Comparison of ENCODE assay signal across 21 cellular contexts in genomic region chr9:109417585-109418544, GRCh38.
DNase-seq lines count a peak whose midpoint lies in the region; ATAC-seq and TF ChIP-seq lines count a peak whose summit lies in the region.
"Had no signal": no experiment of that assay in that cellular context is flagged by ENCODE, and none has a peak within 500 bp of the region (broad histone marks: within the 10 kb centered on the region; RNA-seq: fewer than 3 reads in every experiment).

No MANE protein-coding gene starts in this region.

- H3K9me3 ChIP-seq in left ventricle myocardium inferior (replicated peaks) (no peaks in the 10 kb centered on the region), aorta (ENCODE audit: control insufficient read depth, low read length) (no peaks in the 10 kb centered on the region)
- H3K9me3 ChIP-seq: BE2C, right lobe of liver had no signal

- H3K4me1 ChIP-seq in left ventricle myocardium inferior: peaks cover 59% of the 10 kb centered on the region
- peaks cover 0 to 2% of the 10 kb centered on the region in 2 donors for H3K4me1 ChIP-seq in aorta (ENCODE audit: control insufficient read depth in 1 of 2, insufficient read depth in 2 of 2, low read length in 2 of 2)
- H3K4me1 ChIP-seq: BE2C, right lobe of liver had no signal

- TF ChIP-seq POLR2A in NB4 (IDR thresholded peaks at IDR 0.05; ENCODE audit: extremely low read depth, insufficient read length): no peak

- intact Hi-C loops in Right ventricle myocardium superior (cut with DNase I) (no loop called here), cardiac septum (cut with DNase I) (no loop called here), left ventricle myocardium inferior (cut with micrococcal nuclease) (no loop called here), aorta (cut with DNase I) (no loop called here)

- TF ChIP-seq CTCF in NB4 (IDR thresholded peaks at IDR 0.05; ENCODE audit: low read depth, low read length): no peak
- TF ChIP-seq CTCF in left ventricle myocardium inferior (IDR thresholded peaks at IDR 0.05; ENCODE audit: borderline replicate concordance): no peak

- DNase-seq in Right ventricle myocardium superior: no peak
- DNase-seq in cardiac septum (ENCODE audit: low spot score): no peak
- DNase-seq in NB4 (ENCODE audit: low read depth): peak; percentile 71
- DNase-seq in left ventricle myocardium inferior: no peak
- DNase-seq in aorta: no peak
- DNase-seq: activated CD8-positive, alpha-beta memory T cell treated with anti-CD3 and anti-CD28 coated beads, Interleukin-2, amount 50 U/mL, for 4 hours; BE2C; caudate nucleus; DMS153; effector memory CD4-positive, alpha-beta T cell; H7; NCI-H1436 treated with DMSO at 0.1 percent for 48 hours; NCI-H345; nephron progenitor cell; OCI-M1; right lobe of liver; WERI-Rb-1 had no signal

- peak overlapping the region; percentile 72 for H3K4me3 ChIP-seq in NB4 (ENCODE audit: low read depth, low read length)
- peak overlapping the region; percentile 64 for H3K4me3 ChIP-seq in left ventricle myocardium inferior
- H3K4me3 ChIP-seq in aorta (ENCODE audit: low read length in 2 of 2): no peak overlapping the region
- H3K4me3 ChIP-seq: lung, right lobe of liver had no signal

- no peaks in the 10 kb centered on the region for H3K27me3 ChIP-seq in left ventricle myocardium inferior (ENCODE audit: low read depth)
- no peaks in the 10 kb centered on the region for H3K27me3 ChIP-seq in aorta (ENCODE audit: control insufficient read depth in 1 of 2, insufficient read depth in 2 of 2, low read length in 1 of 2)
- H3K27me3 ChIP-seq: BE2C, right lobe of liver had no signal

- WGBS in aorta, 2 donors: 85 to 89% methylated on average over 6 of the region's 6 CpGs

- peaks cover 5% of the 10 kb centered on the region for H3K36me3 ChIP-seq in left ventricle myocardium inferior
- H3K36me3 ChIP-seq in aorta (ENCODE audit: control insufficient read depth in 1 of 2, insufficient read depth in 2 of 2, low read length in 1 of 2): peaks cover 0 to 2% of the 10 kb centered on the region in 2 donors
- H3K36me3 ChIP-seq: BE2C, WERI-Rb-1 had no signal

- H3K27ac ChIP-seq in left ventricle myocardium inferior (replicated peaks): peak overlapping the region; percentile 88
- peak overlapping the region; percentile 8 to 14 for H3K27ac ChIP-seq in aorta (ENCODE audit: low read depth in 1 of 2, low read length in 2 of 2)
- H3K27ac ChIP-seq: right lobe of liver, WERI-Rb-1 had no signal

- peak; percentile 51 for ATAC-seq in Right ventricle myocardium superior (ENCODE audit: poor library complexity)
- no peak for ATAC-seq in aorta (ENCODE audit: low FRiP score)
- no peak for ATAC-seq in HG03342 (IDR thresholded peaks at IDR 0.05; ENCODE audit: unreplicated experiment)
- no peak for ATAC-seq in GM18870 (IDR thresholded peaks at IDR 0.05; ENCODE audit: unreplicated experiment)
- ATAC-seq: HepG2, right lobe of liver had no signal

Comparison
In these comparisons a context has a peak if more than half of its experiments do, and no peak if none do; other contexts are left out.
1. H3K4me3 ChIP-seq: peak in NB4 (single experiment) and left ventricle myocardium inferior (single experiment); none in aorta (0 of 2).